In genomic region chr2:168705534-168706470, GRCh38 we compare ENCODE assay signal across 9 cellular contexts.
A peak's percentile ranks its signal among the peaks of the same experiment; 100 is the strongest.
DNase-seq lines count a peak whose midpoint lies in the region; ATAC-seq and TF ChIP-seq lines count a peak whose summit lies in the region.
"Had no signal": no experiment of that assay in that cellular context is flagged by ENCODE, and none has a peak within 500 bp of the region (broad histone marks: within the 10 kb centered on the region; RNA-seq: fewer than 3 reads in every experiment).

No MANE protein-coding gene starts in this region.

- no peak overlapping the region for H2AK5ac ChIP-seq in IMR-90 (ENCODE audit: low read depth, low read length)

- no peak overlapping the region for H3K4me2 ChIP-seq in IMR-90 (ENCODE audit: low read depth, low read length)

- H3K23ac ChIP-seq in IMR-90 (ENCODE audit: low read depth, low read length), result no peak overlapping the region

- no CpG with 5 or more reads among the region's 2 CpGs for whole genome bisulfite sequencing in IMR-90 (ENCODE audit: extremely low coverage in 2 of 2, insufficient read length in 1 of 2), 2 experiments
- 44% methylated on average over 2 of the region's 2 CpGs for WGBS in right lobe of liver (ENCODE audit: insufficient coverage, low coverage, low lambda C conversion rate, missing lambda C conversion rate)

- no peaks in the 10 kb centered on the region for H3K4me1 ChIP-seq in IMR-90 (ENCODE audit: control insufficient read depth, insufficient read depth, low read length)
- peaks cover 0 to 14% (median 4%) of the 10 kb centered on the region in 4 donors for H3K4me1 ChIP-seq in right lobe of liver
- H3K4me1 ChIP-seq in vagina, result no peaks in the 10 kb centered on the region

- no peaks in the 10 kb centered on the region for H3K9me1 ChIP-seq in IMR-90 (ENCODE audit: insufficient read depth, low read length)

- CTCF ChIA-PET in IMR-90 (lab: Yijun Ruan, JAX), result interaction anchor here (0.6 to 1.3 kb wide), 10 partner anchors 9 to 586 kb away, joined by 3 to 5 read pairs (median 4); no protein-coding TSS in a partner anchor

- H3K4ac ChIP-seq in IMR-90 (ENCODE audit: low read depth, low read length), result no peak overlapping the region

- no peaks in the 10 kb centered on the region for H3K9me3 ChIP-seq in IMR-90 (ENCODE audit: control insufficient read depth, insufficient read depth, low read length)
- no peaks in the 10 kb centered on the region for H3K9me3 ChIP-seq in right lobe of liver
- H3K9me3 ChIP-seq in vagina, result no peaks in the 10 kb centered on the region
- H3K9me3 ChIP-seq: Peyer's patch had no signal

- TF ChIP-seq CTCF in IMR-90 (conservative IDR thresholded peaks at IDR 0.05; ENCODE audit: low read depth, low read length), result peak; percentile 51
- TF ChIP-seq CTCF in astrocyte of the cerebellum (IDR thresholded peaks at IDR 0.05; ENCODE audit: low read depth, low read length, missing control alignments), result peak; percentile 37
- peak in 3 of 4 donors; percentile 22 to 42 (median 29) for TF ChIP-seq CTCF in right lobe of liver (IDR thresholded peaks at IDR 0.05)
- no peak for TF ChIP-seq CTCF in vagina (IDR thresholded peaks at IDR 0.05)

- no peaks in the 10 kb centered on the region for H4K20me1 ChIP-seq in IMR-90 (ENCODE audit: insufficient read depth, low read length)

- no peak overlapping the region for H2BK20ac ChIP-seq in IMR-90 (ENCODE audit: low read depth, low read length)

- H3K27me3 ChIP-seq in IMR-90 (ENCODE audit: control insufficient read depth, insufficient read depth, low read length) (no peaks in the 10 kb centered on the region), right lobe of liver (no peaks in the 10 kb centered on the region), vagina (no peaks in the 10 kb centered on the region)
- H3K27me3 ChIP-seq: Peyer's patch had no signal

- peak; percentile 15 for DNase-seq in DMS79 (lab: John Stamatoyannopoulos, UW)
- DNase-seq in IMR-90, result peak; percentile 51
- DNase-seq in astrocyte of the cerebellum (ENCODE audit: low read depth), result no peak
- no peak for DNase-seq in right lobe of liver
- no peak for DNase-seq in vagina (ENCODE audit: extremely low spot score in 2 of 2)
- DNase-seq in stimulated activated naive CD4-positive, alpha-beta T cell treated with Interleukin-2 at 50 U/mL for 16 hours (lab: John Stamatoyannopoulos, UW), result no peak
- no peak for DNase-seq in middle frontal gyrus (ENCODE audit: extremely low spot score, low spot score)
- DNase-seq in GF-D8 (lab: John Stamatoyannopoulos, UW), result no peak

- no peak overlapping the region for H2AFZ ChIP-seq in IMR-90 (replicated peaks; ENCODE audit: low read length, poor library complexity)

- no peak overlapping the region for H3K14ac ChIP-seq in IMR-90 (replicated peaks; ENCODE audit: low read depth, low read length)

- no peak overlapping the region for H3K18ac ChIP-seq in IMR-90 (ENCODE audit: low read depth, low read length)

- intact Hi-C loops in IMR-90 (cut with micrococcal nuclease), result loop anchor here (1.0 to 10.0 kb wide), 2 partner anchors 360 to 571 kb away; no protein-coding TSS in a partner anchor
- intact Hi-C loops in right lobe of liver (cut with DNase I), result no loop called here
- intact Hi-C loops in vagina (cut with DNase I), result no loop called here

- H3K79me1 ChIP-seq in IMR-90 (ENCODE audit: low read depth in 1 of 2, low read length in 2 of 2), result no peaks in the 10 kb centered on the region

- TF ChIP-seq POLR2A in IMR-90 (IDR thresholded peaks at IDR 0.05; ENCODE audit: low read depth, low read length) (no peak), right lobe of liver (IDR thresholded peaks at IDR 0.05) (no peak), vagina (IDR thresholded peaks at IDR 0.05) (no peak)

- H4K91ac ChIP-seq in IMR-90 (ENCODE audit: insufficient read depth, low read depth, low read length), result no peak overlapping the region

- H4K5ac ChIP-seq in IMR-90 (ENCODE audit: low read depth, low read length), result no peak overlapping the region

- H3K56ac ChIP-seq in IMR-90 (ENCODE audit: extremely low read depth, insufficient read depth, low read length), result no peak overlapping the region

- dilution Hi-C loops in IMR-90 (cut with HindIII; ENCODE audit: low sequenced_read_pairs, unreplicated experiment), result no loop called here

- H3K9ac ChIP-seq in IMR-90 (ENCODE audit: low read depth, low read length), result no peak overlapping the region

- H3K36me3 ChIP-seq in IMR-90 (ENCODE audit: control insufficient read depth, insufficient read depth, low read length), result no peaks in the 10 kb centered on the region
- no peaks in the 10 kb centered on the region for H3K36me3 ChIP-seq in right lobe of liver
- no peaks in the 10 kb centered on the region for H3K36me3 ChIP-seq in vagina
- H3K36me3 ChIP-seq: Peyer's patch had no signal

- no peak overlapping the region for H2AK9ac ChIP-seq in IMR-90 (replicated peaks; ENCODE audit: low read depth, low read length, poor library complexity)

- H2BK15ac ChIP-seq in IMR-90 (ENCODE audit: low read depth, low read length), result no peak overlapping the region

- H3K4me3 ChIP-seq in IMR-90 (ENCODE audit: insufficient read depth, low read depth, low read length), result no peak overlapping the region
- H3K4me3 ChIP-seq in astrocyte of the cerebellum (ENCODE audit: low read depth, low read length), result no peak overlapping the region
- no peak overlapping the region for H3K4me3 ChIP-seq in right lobe of liver
- H3K4me3 ChIP-seq in vagina, result no peak overlapping the region
- H3K4me3 ChIP-seq: Peyer's patch had no signal

- in situ Hi-C loops in IMR-90 (cut with MboI; ENCODE audit: low sequenced_read_pairs) (loop anchor here (5.0 kb wide), 1 partner anchor 359 kb away; no protein-coding TSS in a partner anchor), astrocyte of the cerebellum (cut with HindIII; ENCODE audit: low sequenced_read_pairs) (no loop called here)

- TF ChIP-seq RAD21 in IMR-90 (IDR thresholded peaks at IDR 0.05; ENCODE audit: low read length), result peak; percentile 52

- no peak overlapping the region for H3K27ac ChIP-seq in IMR-90 (ENCODE audit: insufficient read depth, low read length)
- H3K27ac ChIP-seq in right lobe of liver, result no peak overlapping the region
- H3K27ac ChIP-seq in vagina, result no peak overlapping the region

- H2BK120ac ChIP-seq in IMR-90 (ENCODE audit: low read depth, low read length), result no peak overlapping the region

- H2BK5ac ChIP-seq in IMR-90 (ENCODE audit: low read depth, low read length, poor library complexity, severe bottlenecking), result no peak overlapping the region

- H4K8ac ChIP-seq in IMR-90 (ENCODE audit: low read depth in 2 of 2, low read length in 2 of 2), result no peak overlapping the region

- BruUV-seq in IMR-90 (replicated peaks; lab: Mats Ljungman, UMichigan), result no TSS peak

- POLR2A ChIA-PET in IMR-90 (lab: Charles Lee; ENCODE audit: unreplicated experiment), result interaction anchor here (0.6 kb wide), 1 partner anchor 13 kb away, joined by 4 read pairs; no protein-coding TSS in a partner anchor

- ATAC-seq in IMR-90 (ENCODE audit: low read depth) (peak; percentile 65), right lobe of liver (peak; percentile 51 to 91 (median 58))

TF ChIP-seq in IMR-90, 13 proteins besides CTCF, POLR2A, EP300 and RAD21:
- no peak for TF ChIP-seq ELK1 (IDR thresholded peaks at IDR 0.05; ENCODE audit: borderline replicate concordance, low read depth, low read length)
- TF ChIP-seq CHD1 (IDR thresholded peaks at IDR 0.05; ENCODE audit: low read depth, low read length), result no peak
- TF ChIP-seq MXI1 (IDR thresholded peaks at IDR 0.05; ENCODE audit: borderline replicate concordance, low read depth, low read length), result no peak
- TF ChIP-seq MAZ (IDR thresholded peaks at IDR 0.05; ENCODE audit: borderline replicate concordance, low read depth, low read length), result no peak
- TF ChIP-seq CEBPB (IDR thresholded peaks at IDR 0.05; ENCODE audit: low read depth, low read length), result no peak
- TF ChIP-seq FOS (IDR thresholded peaks at IDR 0.05; ENCODE audit: low read depth, low read length), result no peak
- TF ChIP-seq BHLHE40 (IDR thresholded peaks at IDR 0.05; ENCODE audit: low read depth, low read length), result no peak
- TF ChIP-seq NFE2L2 (IDR thresholded peaks at IDR 0.05; ENCODE audit: low read depth, low read length), result no peak
- TF ChIP-seq USF2 (IDR thresholded peaks at IDR 0.05; ENCODE audit: low read depth, low read length), result no peak
- no peak for TF ChIP-seq RCOR1 (IDR thresholded peaks at IDR 0.05; ENCODE audit: insufficient replicate concordance, low read length)
- TF ChIP-seq MAFK (IDR thresholded peaks at IDR 0.05; ENCODE audit: low read depth, low read length), result no peak
- no peak for TF ChIP-seq RFX5 (IDR thresholded peaks at IDR 0.05; ENCODE audit: low read depth, low read length)
- no peak for TF ChIP-seq SMC3 (IDR thresholded peaks at IDR 0.05; ENCODE audit: low read depth, low read length)

Comparison
In these comparisons a context has a peak if more than half of its experiments do, and no peak if none do; other contexts are left out.
1. DNase-seq: peak in DMS79 (single experiment) and IMR-90 (single experiment); none in astrocyte of the cerebellum (single experiment), right lobe of liver (0 of 3), vagina (0 of 2), stimulated activated naive CD4-positive, alpha-beta T cell treated with Interleukin-2 at 50 U/mL for 16 hours (single experiment), middle frontal gyrus (single experiment) and GF-D8 (single experiment).
2. CTCF ChIP-seq: peak in IMR-90 (single experiment), astrocyte of the cerebellum (single experiment) and right lobe of liver (3 of 4); none in vagina (0 of 3).